In the genomic region with DNA sequence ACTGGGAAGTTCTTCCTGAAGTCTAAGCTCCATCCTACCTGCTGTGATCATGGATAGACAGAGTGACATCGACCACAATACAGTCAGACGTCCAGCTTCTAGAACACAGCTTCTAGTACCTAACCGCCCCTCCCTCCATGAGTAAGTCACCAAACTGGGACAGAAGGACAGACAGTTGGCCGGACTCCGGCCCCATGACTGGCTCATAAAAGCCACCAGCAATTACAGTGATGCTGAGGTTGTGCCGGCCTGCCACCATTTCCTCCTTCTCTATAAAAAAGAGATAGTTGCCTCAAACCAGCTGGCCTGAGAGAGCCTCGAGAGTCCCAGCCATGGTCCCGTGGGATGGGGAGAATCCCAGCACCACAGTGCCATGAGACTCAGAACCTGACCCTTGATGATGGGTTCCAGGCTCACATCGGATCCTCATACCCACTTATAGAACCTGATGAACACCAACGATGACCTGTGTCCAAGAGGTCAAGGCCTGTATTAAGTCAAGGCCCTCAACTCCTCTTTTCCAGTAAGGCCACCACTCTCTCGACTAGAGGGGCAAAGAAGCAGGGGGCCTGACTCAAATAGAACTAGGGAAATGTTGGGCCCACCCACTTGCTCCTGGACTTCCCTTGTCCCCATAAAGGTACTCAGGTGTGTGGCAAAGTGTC, we compare ENCODE assay signal across 8 cellular contexts. TPM values are rescaled to one million over a fixed set of nuclear protein-coding genes. Genes with fewer than 3 reads are reported as not detected.
A peak's percentile ranks its signal among the peaks of the same experiment; 100 is the strongest.
DNase-seq lines count a peak whose midpoint lies in the region; ATAC-seq and TF ChIP-seq lines count a peak whose summit lies in the region.

No MANE protein-coding gene starts in this region.

- no peak overlapping the region for H4K5ac ChIP-seq in H9 (ENCODE audit: insufficient read length, low read depth, low read length)

- no peak for TF ChIP-seq CTCF in H9 (conservative IDR thresholded peaks at IDR 0.05)
- no peak for TF ChIP-seq CTCF in stomach (IDR thresholded peaks at IDR 0.05)
- TF ChIP-seq CTCF in A673 (conservative IDR thresholded peaks at IDR 0.05; ENCODE audit: low read depth, low read length), result no peak

- peaks cover 63 to 73% of the 10 kb centered on the region in 2 experiments for H3K4me1 Mint-ChIP-seq in H9
- H3K4me1 Mint-ChIP-seq in activated CD8-positive, alpha-beta T cell treated with anti-CD3 and anti-CD28 coated beads, Interleukin-2, amount 10 ng/mL, durations not matched to agents 7 days and 5 days (ENCODE audit: low read depth), result peaks cover 77% of the 10 kb centered on the region

- no peak for ATAC-seq in activated CD8-positive, alpha-beta T cell treated with anti-CD3 and anti-CD28 coated beads, Interleukin-2, amount 10 ng/mL, durations not matched to agents 7 days and 5 days

- peaks cover 13% of the 10 kb centered on the region; the same call in 1 of the 2 replicates for H3K79me2 ChIP-seq in H9 (ENCODE audit: insufficient read depth, low read length)

- TF ChIP-seq EP300 in stomach (IDR thresholded peaks at IDR 0.05), result no peak

- no CpG with 5 or more reads among the region's 11 CpGs for WGBS in H9 (ENCODE audit: extremely low coverage, insufficient read length, low lambda C conversion rate)
- 65 to 74% (median 68%) methylated on average over 11 of the region's 11 CpGs for WGBS in stomach, 5 donors

- peak overlapping the region; percentile 86 to 95; a peak in 3 of 5 replicates for H3K4me3 Mint-ChIP-seq in H9
- H3K4me3 Mint-ChIP-seq in activated CD8-positive, alpha-beta T cell treated with anti-CD3 and anti-CD28 coated beads, Interleukin-2, amount 10 ng/mL, durations not matched to agents 7 days and 5 days, result no peak overlapping the region

- peaks cover 0 to 5% (median 2%) of the 10 kb centered on the region in 3 experiments; a peak in 3 of 7 replicates for H3K36me3 Mint-ChIP-seq in H9 (ENCODE audit: insufficient read depth in 1 of 3, low read depth in 3 of 3)
- H3K36me3 Mint-ChIP-seq in activated CD8-positive, alpha-beta T cell treated with anti-CD3 and anti-CD28 coated beads, Interleukin-2, amount 10 ng/mL, durations not matched to agents 7 days and 5 days (ENCODE audit: low read depth), result peaks cover 29% of the 10 kb centered on the region

- no peak for TF ChIP-seq POLR2A in stomach (IDR thresholded peaks at IDR 0.05)

- no TSS peak for BruUV-seq in A673 (replicated peaks; lab: Mats Ljungman, UMichigan)

- no peak overlapping the region for H3K56ac ChIP-seq in H9 (ENCODE audit: insufficient read length, low read depth, low read length)

- H3K18ac ChIP-seq in H9 (ENCODE audit: insufficient read length, low read depth, low read length), result no peak overlapping the region

- H2BK5ac ChIP-seq in H9 (ENCODE audit: insufficient read length, low read length), result no peak overlapping the region

- no peaks in the 10 kb centered on the region for H3K27me3 Mint-ChIP-seq in H9 (ENCODE audit: low read depth)
- no peaks in the 10 kb centered on the region for H3K27me3 Mint-ChIP-seq in activated CD8-positive, alpha-beta T cell treated with anti-CD3 and anti-CD28 coated beads, Interleukin-2, amount 10 ng/mL, durations not matched to agents 7 days and 5 days (ENCODE audit: low read depth)

- POLR2A ChIA-PET in activated CD8-positive, alpha-beta T cell treated with anti-CD3 and anti-CD28 coated beads, Interleukin-2, amount 10 ng/mL, durations not matched to agents 7 days and 5 days (lab: Charles Lee), result interaction anchor here (0.6 to 7.9 kb wide), 5 partner anchors 7 to 25 kb away, joined by 3 to 143 read pairs (median 4); no protein-coding TSS in a partner anchor
- POLR2A ChIA-PET in A673 (lab: Charles Lee; ENCODE audit: low non-redundant PET), result no interaction called here

- DNase-seq in H9 (no peak), stomach (no peak), ecto neural progenitor cell (ENCODE audit: low spot score) (no peak), A673 (ENCODE audit: low spot score) (no peak), OCI-M1 (lab: John Stamatoyannopoulos, UW) (no peak), DMS 273 treated with DMSO at 0.1 percent for 48 hours (lab: John Stamatoyannopoulos, UW) (no peak)
- DNase-seq in activated CD8-positive, alpha-beta T cell treated with anti-CD3 and anti-CD28 coated beads, Interleukin-2, amount 10 ng/mL, durations not matched to agents 7 days and 5 days, result no peak

- H2BK20ac ChIP-seq in H9 (ENCODE audit: low read depth, low read length, poor library complexity, severe bottlenecking), result no peak overlapping the region

- no peak overlapping the region for H3K23ac ChIP-seq in H9 (ENCODE audit: insufficient read length, low read depth, low read length)

- H3K14ac ChIP-seq in H9 (ENCODE audit: insufficient read depth, low read length), result no peak overlapping the region; the same call in 1 of the 2 replicates

- no peak overlapping the region for H3T11ph ChIP-seq in H9 (ENCODE audit: low read length)

- CTCF ChIA-PET in activated CD8-positive, alpha-beta T cell treated with anti-CD3 and anti-CD28 coated beads, Interleukin-2, amount 10 ng/mL, durations not matched to agents 7 days and 5 days (lab: Charles Lee), result interaction anchor here (0.7 to 10.8 kb wide), 4 partner anchors 14 to 112 kb away, joined by 3 to 207 read pairs (median 4); no protein-coding TSS in a partner anchor
- CTCF ChIA-PET in A673 (lab: Charles Lee), result no interaction called here

- H3K4me1 ChIP-seq in H9 (ENCODE audit: insufficient read depth, low read length) (peaks cover 6% of the 10 kb centered on the region; the same call in 1 of the 2 replicates), stomach (peaks cover 75 to 84% (median 81%) of the 10 kb centered on the region in 4 donors), A673 (ENCODE audit: insufficient read depth, low read length, poor library complexity, severe bottlenecking) (peaks cover 35% of the 10 kb centered on the region)

- H2BK15ac ChIP-seq in H9 (ENCODE audit: low read depth, low read length), result no peak overlapping the region

- H2AK5ac ChIP-seq in H9 (ENCODE audit: insufficient read length, low read length), result no peak overlapping the region

- H3K9me3 ChIP-seq in H9 (ENCODE audit: control insufficient read depth, low read depth, low read length) (no peaks in the 10 kb centered on the region), stomach (no peaks in the 10 kb centered on the region), A673 (ENCODE audit: low read depth, low read length, poor library complexity, severe bottlenecking) (no peaks in the 10 kb centered on the region)

- H3K4me2 ChIP-seq in H9 (ENCODE audit: insufficient read depth, insufficient read length, low read length), result no peak overlapping the region

- H3K4me3 ChIP-seq in stomach, result peak overlapping the region; percentile 6 to 93 (median 81)
- no peak overlapping the region for H3K4me3 ChIP-seq in A673 (ENCODE audit: low read depth, low read length, poor library complexity, severe bottlenecking)

- H3K36me3 ChIP-seq in stomach, result peaks cover 0 to 13% (median 0%) of the 10 kb centered on the region in 4 donors
- no peaks in the 10 kb centered on the region for H3K36me3 ChIP-seq in A673 (ENCODE audit: insufficient read depth, low read length, poor library complexity, severe bottlenecking)

- H3K27me3 ChIP-seq in H9 (ENCODE audit: insufficient read depth, low read length) (no peaks in the 10 kb centered on the region), layer of hippocampus (ENCODE audit: control insufficient read depth, insufficient read depth, low read length) (no peaks in the 10 kb centered on the region), stomach (no peaks in the 10 kb centered on the region), A673 (replicated peaks; ENCODE audit: insufficient read depth, low read depth, low read length, poor library complexity) (no peaks in the 10 kb centered on the region)

- H2AFZ ChIP-seq in H9 (ENCODE audit: low read length), result no peak overlapping the region

- H3K9ac ChIP-seq in H9 (ENCODE audit: extremely low read depth, insufficient read length, low read length), result no peak overlapping the region

- H3K9me3 Mint-ChIP-seq in H9, result no peaks in the 10 kb centered on the region
- H3K9me3 Mint-ChIP-seq in activated CD8-positive, alpha-beta T cell treated with anti-CD3 and anti-CD28 coated beads, Interleukin-2, amount 10 ng/mL, durations not matched to agents 7 days and 5 days (ENCODE audit: insufficient read depth), result no peaks in the 10 kb centered on the region

- H2BK12ac ChIP-seq in H9 (ENCODE audit: insufficient read length, low read depth, low read length), result no peak overlapping the region

- H2BK120ac ChIP-seq in H9 (ENCODE audit: low read depth, low read length, poor library complexity, severe bottlenecking), result no peak overlapping the region

- H4K20me1 ChIP-seq in H9 (ENCODE audit: control insufficient read depth, insufficient read depth, insufficient read length), result no peaks in the 10 kb centered on the region

- H4K8ac ChIP-seq in H9 (replicated peaks; ENCODE audit: insufficient read length, low read depth, low read length), result no peak overlapping the region

- no peak overlapping the region for H3K27ac Mint-ChIP-seq in H9
- peak overlapping the region; percentile 5 for H3K27ac Mint-ChIP-seq in activated CD8-positive, alpha-beta T cell treated with anti-CD3 and anti-CD28 coated beads, Interleukin-2, amount 10 ng/mL, durations not matched to agents 7 days and 5 days

- intact Hi-C loops in stomach (cut with DNase I; ENCODE audit: low total_unique reads), result no loop called here
- intact Hi-C loops in A673 (cut with micrococcal nuclease; ENCODE audit: unreplicated experiment), result no loop called here

- H3K79me1 ChIP-seq in H9 (ENCODE audit: insufficient read depth, low read depth, low read length, poor library complexity, severe bottlenecking), result no peaks in the 10 kb centered on the region

- no peak overlapping the region for H4K91ac ChIP-seq in H9 (ENCODE audit: insufficient read length, low read depth, low read length)

- peaks cover 15% of the 10 kb centered on the region for H3K23me2 ChIP-seq in H9 (ENCODE audit: insufficient read length, low read depth, low read length, poor library complexity, severe bottlenecking)

- H3K27ac ChIP-seq in H9 (ENCODE audit: insufficient read length, low read depth, low read length) (no peak overlapping the region), layer of hippocampus (ENCODE audit: low read depth, low read length) (peak overlapping the region; percentile 85), stomach (peak overlapping the region in 4 of 5 donors; percentile 99 to 100 (median 100)), A673 (ENCODE audit: low read depth, low read length, poor library complexity, severe bottlenecking) (no peak overlapping the region)

- H3K4ac ChIP-seq in H9 (ENCODE audit: low read depth, low read length), result no peak overlapping the region

RNA-seq across cellular contexts. Expression of gene MEF2D, which starts 3.4 kb away (rescaled TPM):
- total RNA-seq in H9 (2021) (18.7 and 20.8 TPM in 2 replicates), stomach (100 to 1,000 TPM in 1 of 5 donors, 10 to 100 TPM in 4; 14.3 to 136 (median 62.5) TPM), A673 (2021) (18.3 and 21.8 TPM in 2 replicates)
- 10 to 100 TPM; 34.8 to 40.1 TPM for total RNA-seq in activated CD8-positive, alpha-beta T cell treated with anti-CD3 and anti-CD28 coated beads, Interleukin-2, amount 10 ng/mL, durations not matched to agents 7 days and 5 days
- polyA plus RNA-seq in stomach, result 10 to 100 TPM in 2 of 3 donors, 1 to 10 TPM in 1; 7.7 to 15.6 (median 14.5) TPM

Comparison
In these comparisons a context has a peak if more than half of its experiments do, and no peak if none do; other contexts are left out.
1. H3K27ac ChIP-seq: peak in layer of hippocampus (single experiment) and stomach (4 of 5); none in H9 (single experiment) and A673 (single experiment).